In the genomic region with DNA sequence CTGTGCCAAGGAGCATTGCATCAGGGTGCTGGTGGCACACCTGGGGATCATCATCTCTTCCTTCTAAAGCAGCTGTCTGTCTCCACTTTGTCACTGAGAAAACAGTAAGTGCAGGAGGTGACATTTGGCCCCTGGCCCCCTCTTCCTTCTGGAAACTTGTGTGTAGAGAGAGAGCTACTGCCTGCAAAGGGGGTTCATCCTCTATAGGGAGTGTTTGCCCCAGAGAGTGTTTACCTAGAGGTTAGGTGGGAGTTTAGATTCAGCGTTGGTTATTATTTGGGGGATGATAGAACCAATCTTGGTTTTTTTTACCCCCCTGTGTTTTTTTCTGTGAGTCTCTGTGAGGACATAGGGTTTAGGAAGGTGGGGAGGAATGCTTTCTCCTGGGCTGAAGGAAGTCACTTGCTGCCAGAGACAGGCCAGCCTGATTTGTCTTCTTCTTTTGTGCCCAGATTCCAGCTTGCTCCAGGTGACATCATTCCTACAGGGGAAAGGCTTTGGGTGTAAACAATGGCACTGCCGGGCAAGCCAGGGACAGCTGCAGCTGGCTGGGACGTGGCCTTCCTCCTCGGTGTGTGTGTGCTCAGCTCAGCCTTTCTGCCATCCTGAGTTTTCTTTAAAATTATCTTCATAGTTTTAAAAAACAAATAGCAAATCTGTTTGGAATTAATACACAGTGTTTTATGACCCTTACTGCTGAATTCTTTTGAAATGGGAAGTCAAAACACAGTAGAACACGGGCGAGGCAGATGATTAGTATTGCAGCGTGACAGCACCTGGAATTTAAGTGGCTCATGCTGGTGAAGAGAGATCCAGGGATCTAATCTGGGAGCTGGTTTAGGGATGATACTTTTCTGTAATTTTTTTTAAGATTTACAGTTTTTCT, we compare ENCODE assay signal across 8 cellular contexts. TPM values are rescaled to one million over a fixed set of nuclear protein-coding genes. Genes with fewer than 3 reads are reported as not detected.
A peak's percentile ranks its signal among the peaks of the same experiment; 100 is the strongest.
DNase-seq lines count a peak whose midpoint lies in the region; ATAC-seq and TF ChIP-seq lines count a peak whose summit lies in the region.

No MANE protein-coding gene starts in this region.

- H3K4me1 Mint-ChIP-seq in activated naive CD4-positive, alpha-beta T cell treated with anti-CD3 and anti-CD28 coated beads, Interleukin-2, amount 50 U/mL, for 24 hours = peaks cover 91% of the 10 kb centered on the region
- H3K4me1 Mint-ChIP-seq in activated CD8-positive, alpha-beta T cell treated with anti-CD3 and anti-CD28 coated beads for 36 hours (ENCODE audit: low read depth) = peaks cover 86% of the 10 kb centered on the region
- peaks cover 94% of the 10 kb centered on the region in 2 donors for H3K4me1 Mint-ChIP-seq in immature natural killer cell
- peaks cover 86% of the 10 kb centered on the region for H3K4me1 Mint-ChIP-seq in stimulated activated effector memory CD8-positive, alpha-beta T cell treated with anti-CD3 and anti-CD28 coated beads, Interleukin-12 subunit alpha, Interleukin-12 subunit beta, amount 100 ng/mL, for 72 hours

- ATAC-seq in activated CD8-positive, alpha-beta T cell treated with anti-CD3 and anti-CD28 coated beads for 36 hours = no peak
- no peak for ATAC-seq in stimulated activated effector memory CD8-positive, alpha-beta T cell treated with anti-CD3 and anti-CD28 coated beads, Interleukin-12 subunit alpha, Interleukin-12 subunit beta, amount 100 ng/mL, for 72 hours
- no peak for ATAC-seq in HG03469 (IDR thresholded peaks at IDR 0.05; ENCODE audit: unreplicated experiment)

- H3K4me3 Mint-ChIP-seq in activated naive CD4-positive, alpha-beta T cell treated with anti-CD3 and anti-CD28 coated beads, Interleukin-2, amount 50 U/mL, for 24 hours = peak overlapping the region; percentile 64
- peak overlapping the region; percentile 51 for H3K4me3 Mint-ChIP-seq in activated CD8-positive, alpha-beta T cell treated with anti-CD3 and anti-CD28 coated beads for 36 hours
- H3K4me3 Mint-ChIP-seq in immature natural killer cell = peak overlapping the region in 4 of 5 donors; percentile 2 to 44 (median 29)
- H3K4me3 Mint-ChIP-seq in stimulated activated effector memory CD8-positive, alpha-beta T cell treated with anti-CD3 and anti-CD28 coated beads, Interleukin-12 subunit alpha, Interleukin-12 subunit beta, amount 100 ng/mL, for 72 hours = peak overlapping the region; percentile 76

- POLR2A ChIA-PET in activated CD8-positive, alpha-beta T cell treated with anti-CD3 and anti-CD28 coated beads for 36 hours (lab: Charles Lee) = interaction anchor here (0.6 to 3.7 kb wide), 8 partner anchors 12 to 268 kb away, joined by 3 to 34 read pairs (median 4); no protein-coding TSS in a partner anchor

- CTCF ChIA-PET in activated CD8-positive, alpha-beta T cell treated with anti-CD3 and anti-CD28 coated beads for 36 hours (lab: Charles Lee) = interaction anchor here (0.9 to 3.6 kb wide), 11 partner anchors 10 to 82 kb away, joined by 3 to 14 read pairs (median 3); no protein-coding TSS in a partner anchor

- DNase-seq in activated naive CD4-positive, alpha-beta T cell (lab: John Stamatoyannopoulos, UW) = no peak
- DNase-seq in activated CD8-positive, alpha-beta T cell treated with anti-CD3 and anti-CD28 coated beads for 36 hours = no peak
- no peak for DNase-seq in immature natural killer cell
- no peak for DNase-seq in stimulated activated effector memory CD8-positive, alpha-beta T cell treated with anti-CD3 and anti-CD28 coated beads, Interleukin-12 subunit alpha, Interleukin-12 subunit beta, amount 100 ng/mL, for 72 hours (ENCODE audit: low spot score in 2 of 2)
- no peak for DNase-seq in SK-N-DZ (ENCODE audit: low spot score)
- DNase-seq in activated CD4-positive, alpha-beta T cell treated with anti-CD3 and anti-CD28 coated beads for 1 hour = no peak

- peak overlapping the region; percentile 93 for H3K27ac Mint-ChIP-seq in activated naive CD4-positive, alpha-beta T cell treated with anti-CD3 and anti-CD28 coated beads, Interleukin-2, amount 50 U/mL, for 24 hours
- peak overlapping the region; percentile 90 for H3K27ac Mint-ChIP-seq in activated CD8-positive, alpha-beta T cell treated with anti-CD3 and anti-CD28 coated beads for 36 hours
- H3K27ac Mint-ChIP-seq in immature natural killer cell = peak overlapping the region; percentile 50 to 85 (median 71)
- peak overlapping the region; percentile 96 for H3K27ac Mint-ChIP-seq in stimulated activated effector memory CD8-positive, alpha-beta T cell treated with anti-CD3 and anti-CD28 coated beads, Interleukin-12 subunit alpha, Interleukin-12 subunit beta, amount 100 ng/mL, for 72 hours

- no peak for TF ChIP-seq CTCF in activated CD8-positive, alpha-beta T cell treated with anti-CD3 and anti-CD28 coated beads for 36 hours (IDR thresholded peaks at IDR 0.05)

- no peaks in the 10 kb centered on the region for H3K9me3 Mint-ChIP-seq in activated naive CD4-positive, alpha-beta T cell treated with anti-CD3 and anti-CD28 coated beads, Interleukin-2, amount 50 U/mL, for 24 hours
- no peaks in the 10 kb centered on the region for H3K9me3 Mint-ChIP-seq in activated CD8-positive, alpha-beta T cell treated with anti-CD3 and anti-CD28 coated beads for 36 hours
- no peaks in the 10 kb centered on the region for H3K9me3 Mint-ChIP-seq in immature natural killer cell
- no peaks in the 10 kb centered on the region for H3K9me3 Mint-ChIP-seq in stimulated activated effector memory CD8-positive, alpha-beta T cell treated with anti-CD3 and anti-CD28 coated beads, Interleukin-12 subunit alpha, Interleukin-12 subunit beta, amount 100 ng/mL, for 72 hours

- H3K27me3 Mint-ChIP-seq in activated naive CD4-positive, alpha-beta T cell treated with anti-CD3 and anti-CD28 coated beads, Interleukin-2, amount 50 U/mL, for 24 hours = no peaks in the 10 kb centered on the region
- H3K27me3 Mint-ChIP-seq in activated CD8-positive, alpha-beta T cell treated with anti-CD3 and anti-CD28 coated beads for 36 hours = no peaks in the 10 kb centered on the region
- H3K27me3 Mint-ChIP-seq in immature natural killer cell (ENCODE audit: low read depth in 3 of 3) = peaks cover 0 to 4% (median 2%) of the 10 kb centered on the region in 3 donors

- intact Hi-C loops in activated CD8-positive, alpha-beta T cell treated with anti-CD3 and anti-CD28 coated beads for 36 hours (cut with micrococcal nuclease) = no loop called here

- H3K36me3 Mint-ChIP-seq in activated naive CD4-positive, alpha-beta T cell treated with anti-CD3 and anti-CD28 coated beads, Interleukin-2, amount 50 U/mL, for 24 hours = peaks cover 8% of the 10 kb centered on the region
- peaks cover 32% of the 10 kb centered on the region for H3K36me3 Mint-ChIP-seq in activated CD8-positive, alpha-beta T cell treated with anti-CD3 and anti-CD28 coated beads for 36 hours (ENCODE audit: low read depth)
- H3K36me3 Mint-ChIP-seq in immature natural killer cell = no peaks in the 10 kb centered on the region
- H3K36me3 Mint-ChIP-seq in stimulated activated effector memory CD8-positive, alpha-beta T cell treated with anti-CD3 and anti-CD28 coated beads, Interleukin-12 subunit alpha, Interleukin-12 subunit beta, amount 100 ng/mL, for 72 hours = peaks cover 37% of the 10 kb centered on the region

RNA-seq across cellular contexts. Expression of gene PRRC2B, which starts 24.5 kb away (rescaled TPM):
- total RNA-seq in activated CD8-positive, alpha-beta T cell treated with anti-CD3 and anti-CD28 coated beads for 36 hours = 100 to 1,000 TPM; 134 to 141 TPM
- 10 to 100 TPM in 1 of 3 donors, 1 to 10 TPM in 2; 2.0 to 48.1 (median 9.6) TPM for polyA plus RNA-seq in immature natural killer cell
- polyA plus RNA-seq in SK-N-DZ (2014; cell fraction: cytosol; rRNA removed) = 81.2 and 95.5 TPM in 2 replicates
- 79.4 and 130 TPM in 2 replicates for polyA plus RNA-seq in SK-N-DZ (2014; cell fraction: nucleus; rRNA removed)
